In genomic region chr5:53927668-53928247, GRCh38 we compare ENCODE assay signal across 28 cellular contexts.
A peak's percentile ranks its signal among the peaks of the same experiment; 100 is the strongest.
DNase-seq lines count a peak whose midpoint lies in the region; ATAC-seq and TF ChIP-seq lines count a peak whose summit lies in the region.
"Had no signal": no experiment of that assay in that cellular context is flagged by ENCODE, and none has a peak within 500 bp of the region (broad histone marks: within the 10 kb centered on the region; RNA-seq: fewer than 3 reads in every experiment).

No MANE protein-coding gene starts in this region.

- intact Hi-C loops in cardiac septum (cut with DNase I), result no loop called here
- intact Hi-C loops in mammary epithelial cell (cut with micrococcal nuclease), result no loop called here

- peak; percentile 73 for DNase-seq in NCI-H146 (lab: John Stamatoyannopoulos, UW)
- DNase-seq in left lobe of liver (ENCODE audit: low spot score), result no peak
- DNase-seq in neural crest cell (ENCODE audit: low read depth, low spot score), result no peak
- DNase-seq in activated T-cell treated with anti-CD3 and anti-CD28 coated beads for 4 hours, result no peak
- DNase-seq in cardiac septum (ENCODE audit: low spot score), result no peak
- no peak for DNase-seq in activated effector memory CD4-positive, alpha-beta T cell treated with anti-CD3 and anti-CD28 coated beads, Interleukin-2, amount 50 U/mL, for 16 hours
- no peak for DNase-seq in mammary epithelial cell
- DNase-seq: Caco-2; CD8-positive, alpha-beta T cell; DMS 273 treated with DMSO at 0.1 percent for 48 hours; DMS79; EL; GDM1; GM23248; HCEC 1CT; IMR-90; KG1; MG63; NCI-H1694 treated with DMSO at 0.1 percent for 48 hours; NCI-H2171 treated with DMSO at 0.1 percent for 48 hours; NCI-H446; NCI-H524 treated with DMSO at 0.1 percent for 48 hours; Right ventricle myocardium superior; RPMI8226; T-cell had no signal

- H2AFZ ChIP-seq in mammary epithelial cell (ENCODE audit: low read depth, low read length), result no peak overlapping the region
- H2AFZ ChIP-seq: GM23248 had no signal

- H3K9me3 Mint-ChIP-seq in neural crest cell, result no peaks in the 10 kb centered on the region
- H3K9me3 Mint-ChIP-seq: CD8-positive, alpha-beta T cell; T-cell had no signal

- peaks cover 16 to 89% (median 53%) of the 10 kb centered on the region in 10 experiments for H3K4me1 ChIP-seq in BLaER1 treated with 17β-estradiol and CSF1 and Interleukin-3, amounts not matched to agents 10 nM and 100 nM
- H3K4me1 ChIP-seq in mammary epithelial cell (ENCODE audit: insufficient read depth, low read length), result no peaks in the 10 kb centered on the region
- H3K4me1 ChIP-seq: Caco-2 had no signal

- H3K36me3 Mint-ChIP-seq in neural crest cell (ENCODE audit: low read depth), result no peaks in the 10 kb centered on the region

- no TSS peak for BruUV-seq in mammary epithelial cell (replicated peaks; lab: Mats Ljungman, UMichigan)

- no peaks in the 10 kb centered on the region for H4K20me1 ChIP-seq in BLaER1 treated with 17β-estradiol and CSF1 and Interleukin-3, amounts not matched to agents 10 nM and 100 nM
- no peaks in the 10 kb centered on the region for H4K20me1 ChIP-seq in mammary epithelial cell (ENCODE audit: insufficient read depth, low read length)

- H3K9ac ChIP-seq in BLaER1 treated with 17β-estradiol and CSF1 and Interleukin-3, amounts not matched to agents 10 nM and 100 nM, result no peak overlapping the region
- no peak overlapping the region for H3K9ac ChIP-seq in mammary epithelial cell (ENCODE audit: insufficient read depth, low read length)
- H3K9ac ChIP-seq: GM23248 had no signal

- no peaks in the 10 kb centered on the region for H3K79me2 ChIP-seq in mammary epithelial cell (ENCODE audit: insufficient read depth, low read length)

- H3K27ac Mint-ChIP-seq in neural crest cell (ENCODE audit: unreplicated experiment), result no peak overlapping the region
- H3K27ac Mint-ChIP-seq: CD8-positive, alpha-beta T cell; T-cell had no signal

- CTCF ChIA-PET in mammary epithelial cell (lab: Charles Lee; ENCODE audit: low non-redundant PET), result no interaction called here

- peak overlapping the region in 7 of 11 experiments; percentile 21 to 86 (median 67); a peak in 12 of 22 replicates for H3K4me2 ChIP-seq in BLaER1 treated with 17β-estradiol and CSF1 and Interleukin-3, amounts not matched to agents 10 nM and 100 nM
- no peak overlapping the region for H3K4me2 ChIP-seq in mammary epithelial cell (ENCODE audit: insufficient read depth, low read depth, low read length)

- H3K27ac ChIP-seq in BLaER1 treated with 17β-estradiol and CSF1 and Interleukin-3, amounts not matched to agents 10 nM and 100 nM, result no peak overlapping the region; a peak in 1 of 22 replicates
- no peak overlapping the region for H3K27ac ChIP-seq in mammary epithelial cell (ENCODE audit: insufficient read depth, low read depth, low read length)
- H3K27ac ChIP-seq: C4-2B, GM23248, SJSA1 had no signal

- no peaks in the 10 kb centered on the region for H3K27me3 Mint-ChIP-seq in neural crest cell (ENCODE audit: low read depth)
- H3K27me3 Mint-ChIP-seq: T-cell had no signal

- WGBS in mammary epithelial cell (ENCODE audit: low coverage, missing lambda C conversion rate), result 90% methylated on average over 6 of the region's 6 CpGs

- H3K4me3 ChIP-seq in BLaER1 treated with 17β-estradiol and CSF1 and Interleukin-3, amounts not matched to agents 10 nM and 100 nM, result no peak overlapping the region
- H3K4me3 ChIP-seq in mammary epithelial cell (replicated peaks in 1 of 3; ENCODE audit: insufficient read depth in 1 of 3, low read depth in 2 of 3, low read length in 3 of 3), result no peak overlapping the region
- H3K4me3 ChIP-seq: GM23248, MG63, SJSA1 had no signal

- ATAC-seq in left lobe of liver, result peak; percentile 90
- ATAC-seq: CD8-positive, alpha-beta T cell; T-cell had no signal

- H3K36me3 ChIP-seq in BLaER1 treated with 17β-estradiol and CSF1 and Interleukin-3, amounts not matched to agents 10 nM and 100 nM, result no peaks in the 10 kb centered on the region
- no peaks in the 10 kb centered on the region for H3K36me3 ChIP-seq in mammary epithelial cell (ENCODE audit: insufficient read depth, low read length)
- H3K36me3 ChIP-seq: MG63, SJSA1 had no signal

- H3K4me1 Mint-ChIP-seq in neural crest cell, result no peaks in the 10 kb centered on the region
- H3K4me1 Mint-ChIP-seq: T-cell had no signal

- no peak overlapping the region for H3K4me3 Mint-ChIP-seq in neural crest cell
- H3K4me3 Mint-ChIP-seq: CD8-positive, alpha-beta T cell; T-cell had no signal

- in situ Hi-C loops in mammary epithelial cell (cut with MboI; ENCODE audit: low sequenced_read_pairs in 2 of 2), result no loop called here

- no peaks in the 10 kb centered on the region; a peak in 1 of 22 replicates for H3K9me3 ChIP-seq in BLaER1 treated with 17β-estradiol and CSF1 and Interleukin-3, amounts not matched to agents 10 nM and 100 nM (replicated peaks in 1 of 11)
- no peaks in the 10 kb centered on the region for H3K9me3 ChIP-seq in mammary epithelial cell (replicated peaks; ENCODE audit: insufficient read depth, low read length)
- H3K9me3 ChIP-seq: Caco-2, MG63, SJSA1 had no signal

- TF ChIP-seq CTCF in neural crest cell (conservative IDR thresholded peaks at IDR 0.05) (peak; percentile 16), mammary epithelial cell (conservative IDR thresholded peaks at IDR 0.05 in 1 of 2, IDR thresholded peaks at IDR 0.05 in 1 of 2; ENCODE audit: extremely low read depth in 1 of 2, insufficient read depth in 1 of 2, low read depth in 1 of 2, low read length in 2 of 2) (no peak)

- H3K27me3 ChIP-seq in BLaER1 treated with 17β-estradiol and CSF1 and Interleukin-3, amounts not matched to agents 10 nM and 100 nM, result no peaks in the 10 kb centered on the region
- H3K27me3 ChIP-seq in mammary epithelial cell (ENCODE audit: insufficient read depth, low read length), result no peaks in the 10 kb centered on the region
- H3K27me3 ChIP-seq: MG63, SJSA1 had no signal

- dilution Hi-C loops in mammary epithelial cell (cut with HindIII; ENCODE audit: low sequenced_read_pairs), result no loop called here
